In the genomic region with DNA sequence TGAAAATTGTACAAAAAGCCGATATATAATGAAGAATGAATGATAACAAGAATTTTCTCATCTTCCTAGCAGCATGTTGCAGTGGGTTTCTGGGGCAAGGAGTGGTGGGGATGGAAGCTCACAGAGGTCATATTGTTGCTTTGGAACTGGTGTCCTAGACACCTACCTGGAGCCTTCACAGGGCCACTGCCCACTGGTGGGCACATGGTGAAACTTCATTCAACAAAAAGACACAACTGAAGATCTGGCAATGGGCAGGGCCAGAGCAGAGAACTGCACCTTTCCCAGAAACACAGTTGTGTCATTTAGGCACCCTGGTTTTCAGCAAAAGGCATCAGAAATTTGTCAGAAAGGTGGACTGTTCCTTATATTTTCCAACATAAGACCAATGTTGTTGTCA, we compare ENCODE assay signal across 9 cellular contexts.
DNase-seq lines count a peak whose midpoint lies in the region; TF ChIP-seq lines count a peak whose summit lies in the region.
"Had no signal": no experiment of that assay in that cellular context is flagged by ENCODE, and none has a peak within 500 bp of the region (broad histone marks: within the 10 kb centered on the region; RNA-seq: fewer than 3 reads in every experiment).

No MANE protein-coding gene starts in this region.

- DNase-seq in cardiac muscle cell (ENCODE audit: low read depth in 1 of 2, low spot score in 1 of 2), result peak; percentile 38 to 40
- DNase-seq in right atrium auricular region (ENCODE audit: low spot score), result no peak
- peak; percentile 8 for DNase-seq in NCI-H2227 treated with DMSO at 0.1 percent for 48 hours (lab: John Stamatoyannopoulos, UW)
- peak; percentile 63 for DNase-seq in epithelial cell of esophagus (ENCODE audit: low read depth)
- DNase-seq in thyroid gland, result peak; percentile 40 to 45
- no peak for DNase-seq in medulla oblongata (ENCODE audit: extremely low spot score)
- no peak for DNase-seq in stimulated activated naive CD4-positive, alpha-beta T cell treated with Interleukin-2 at 50 U/mL for 16 hours (lab: John Stamatoyannopoulos, UW)
- no peak for DNase-seq in CD8-positive, alpha-beta memory T cell

- TF ChIP-seq CTCF in cardiac muscle cell (IDR thresholded peaks at IDR 0.05; ENCODE audit: low read depth, low read length) (peak; percentile 53), right atrium auricular region (IDR thresholded peaks at IDR 0.05) (peak in 1 of 2 donors; percentile 33), epithelial cell of esophagus (IDR thresholded peaks at IDR 0.05; ENCODE audit: insufficient read depth, low read depth, low read length, missing control alignments) (peak; percentile 57), thyroid gland (IDR thresholded peaks at IDR 0.05) (peak in 3 of 6 experiments; percentile 26 to 39 (median 38))

- H3K9me3 Mint-ChIP-seq in CD8-positive, alpha-beta memory T cell, result no peaks in the 10 kb centered on the region

- no peak overlapping the region for H3K27ac Mint-ChIP-seq in CD8-positive, alpha-beta memory T cell
- H3K27ac Mint-ChIP-seq: activated naive CD8-positive, alpha-beta T cell had no signal

- WGBS in thyroid gland, 2 donors, result 97 to 99% methylated on average over 1 of the region's 1 CpG

- intact Hi-C loops in thyroid gland (cut with DNase I), result no loop called here

- H3K36me3 Mint-ChIP-seq in CD8-positive, alpha-beta memory T cell, result no peaks in the 10 kb centered on the region
- H3K36me3 Mint-ChIP-seq: activated naive CD8-positive, alpha-beta T cell had no signal

- CTCF ChIA-PET in CD8-positive, alpha-beta memory T cell (lab: Charles Lee), result no interaction called here

- H3K9me3 ChIP-seq in cardiac muscle cell (ENCODE audit: low read depth), result no peaks in the 10 kb centered on the region
- no peaks in the 10 kb centered on the region for H3K9me3 ChIP-seq in right atrium auricular region
- no peaks in the 10 kb centered on the region for H3K9me3 ChIP-seq in thyroid gland
- H3K9me3 ChIP-seq in CD8-positive, alpha-beta memory T cell (ENCODE audit: low read length), result no peaks in the 10 kb centered on the region

- no peak overlapping the region for H3K4me3 ChIP-seq in cardiac muscle cell
- H3K4me3 ChIP-seq in right atrium auricular region, result no peak overlapping the region
- H3K4me3 ChIP-seq in epithelial cell of esophagus (ENCODE audit: low read length), result no peak overlapping the region
- no peak overlapping the region for H3K4me3 ChIP-seq in thyroid gland (replicated peaks in 1 of 3)
- H3K4me3 ChIP-seq in CD8-positive, alpha-beta memory T cell (ENCODE audit: low read length), result no peak overlapping the region

- H3K27ac ChIP-seq in cardiac muscle cell, result peak overlapping the region; percentile 74
- H3K27ac ChIP-seq in right atrium auricular region, result peak overlapping the region in 1 of 2 donors; percentile 20
- H3K27ac ChIP-seq in thyroid gland, result no peak overlapping the region
- H3K27ac ChIP-seq in CD8-positive, alpha-beta memory T cell (ENCODE audit: low read depth, low read length), result no peak overlapping the region

- no peaks in the 10 kb centered on the region for H3K4me1 Mint-ChIP-seq in CD8-positive, alpha-beta memory T cell

- POLR2A ChIA-PET in CD8-positive, alpha-beta memory T cell (lab: Charles Lee), result no interaction called here

- H3K27me3 ChIP-seq in cardiac muscle cell (no peaks in the 10 kb centered on the region), right atrium auricular region (no peaks in the 10 kb centered on the region), thyroid gland (no peaks in the 10 kb centered on the region)
- no peaks in the 10 kb centered on the region for H3K27me3 ChIP-seq in CD8-positive, alpha-beta memory T cell (ENCODE audit: insufficient read depth, low read length, poor library complexity, severe bottlenecking)

- no peak for TF ChIP-seq POLR2A in thyroid gland (IDR thresholded peaks at IDR 0.05)

- H3K4me3 Mint-ChIP-seq in CD8-positive, alpha-beta memory T cell, result no peak overlapping the region
- H3K4me3 Mint-ChIP-seq: activated naive CD8-positive, alpha-beta T cell had no signal

- H3K4me1 ChIP-seq in cardiac muscle cell (ENCODE audit: low read depth) (peaks cover 38% of the 10 kb centered on the region), right atrium auricular region (no peaks in the 10 kb centered on the region), thyroid gland (no peaks in the 10 kb centered on the region)
- no peaks in the 10 kb centered on the region for H3K4me1 ChIP-seq in CD8-positive, alpha-beta memory T cell (ENCODE audit: insufficient read depth, low read length)

- H3K27me3 Mint-ChIP-seq in CD8-positive, alpha-beta memory T cell, result peaks cover 4 to 7% of the 10 kb centered on the region in 2 donors

- H3K36me3 ChIP-seq in cardiac muscle cell (no peaks in the 10 kb centered on the region), right atrium auricular region (no peaks in the 10 kb centered on the region), thyroid gland (no peaks in the 10 kb centered on the region)
- H3K36me3 ChIP-seq in CD8-positive, alpha-beta memory T cell (ENCODE audit: insufficient read depth, low read length), result no peaks in the 10 kb centered on the region

Comparison
In these comparisons a context has a peak if more than half of its experiments do, and no peak if none do; other contexts are left out.
1. DNase-seq: peak in cardiac muscle cell (2 of 2), NCI-H2227 treated with DMSO at 0.1 percent for 48 hours (single experiment), epithelial cell of esophagus (single experiment) and thyroid gland (2 of 2); none in right atrium auricular region (single experiment), medulla oblongata (single experiment), stimulated activated naive CD4-positive, alpha-beta T cell treated with Interleukin-2 at 50 U/mL for 16 hours (single experiment) and CD8-positive, alpha-beta memory T cell (0 of 5).